Comparison of ENCODE assay signal across 23 cellular contexts in genomic region chr20:31924561-31924960, GRCh38. TPM values are rescaled to one million over a fixed set of nuclear protein-coding genes. Genes with fewer than 3 reads are reported as not detected.
DNase-seq lines count a peak whose midpoint lies in the region; ATAC-seq and TF ChIP-seq lines count a peak whose summit lies in the region.
"Had no signal": no experiment of that assay in that cellular context is flagged by ENCODE, and none has a peak within 500 bp of the region (broad histone marks: within the 10 kb centered on the region; RNA-seq: fewer than 3 reads in every experiment).

No MANE protein-coding gene starts in this region.

- H3K36me3 ChIP-seq in RWPE2 (ENCODE audit: low read depth) (no peaks in the 10 kb centered on the region), sigmoid colon (no peaks in the 10 kb centered on the region)
- H3K36me3 ChIP-seq: BLaER1 had no signal

- peaks cover 10% of the 10 kb centered on the region for H3K27me3 Mint-ChIP-seq in activated CD4-positive, alpha-beta T cell treated with anti-CD3 and anti-CD28 coated beads, Interleukin-2, amount 10 ng/mL, durations not matched to agents 24 days and 14 days

- intact Hi-C loops in activated CD4-positive, alpha-beta T cell treated with anti-CD3 and anti-CD28 coated beads, Interleukin-2, amount 10 ng/mL, durations not matched to agents 24 days and 14 days (cut with micrococcal nuclease), result no loop called here
- intact Hi-C loops in sigmoid colon (cut with DNase I), result no loop called here

- no peaks in the 10 kb centered on the region for H3K36me3 Mint-ChIP-seq in activated CD4-positive, alpha-beta T cell treated with anti-CD3 and anti-CD28 coated beads, Interleukin-2, amount 10 ng/mL, durations not matched to agents 24 days and 14 days (ENCODE audit: low read depth)
- H3K36me3 Mint-ChIP-seq: CD4-positive, CD25-positive, alpha-beta regulatory T cell; CD8-positive, alpha-beta T cell had no signal

- no peaks in the 10 kb centered on the region for H3K9me3 Mint-ChIP-seq in activated CD4-positive, alpha-beta T cell treated with anti-CD3 and anti-CD28 coated beads, Interleukin-2, amount 10 ng/mL, durations not matched to agents 24 days and 14 days
- H3K9me3 Mint-ChIP-seq: CD8-positive, alpha-beta T cell; H9 had no signal

- no peak for TF ChIP-seq POLR2A in sigmoid colon (IDR thresholded peaks at IDR 0.05)

- peaks cover 2% of the 10 kb centered on the region for H3K4me1 Mint-ChIP-seq in activated CD4-positive, alpha-beta T cell treated with anti-CD3 and anti-CD28 coated beads, Interleukin-2, amount 10 ng/mL, durations not matched to agents 24 days and 14 days
- H3K4me1 Mint-ChIP-seq: CD4-positive, CD25-positive, alpha-beta regulatory T cell had no signal

- H3K27ac Mint-ChIP-seq in activated CD4-positive, alpha-beta T cell treated with anti-CD3 and anti-CD28 coated beads, Interleukin-2, amount 10 ng/mL, durations not matched to agents 24 days and 14 days, result peak overlapping the region; percentile 14
- H3K27ac Mint-ChIP-seq: B cell; CD4-positive, CD25-positive, alpha-beta regulatory T cell; CD8-positive, alpha-beta T cell; GM23338 had no signal

- TF ChIP-seq EP300 in sigmoid colon (IDR thresholded peaks at IDR 0.05), result no peak

- no peak overlapping the region for H3K4me3 ChIP-seq in RWPE2 (ENCODE audit: severe bottlenecking)
- no peak overlapping the region for H3K4me3 ChIP-seq in sigmoid colon
- H3K4me3 ChIP-seq: BLaER1, GM12878, GM23338 had no signal

- no peak for ATAC-seq in RWPE2 (ENCODE audit: low read depth)
- ATAC-seq: CD8-positive, alpha-beta T cell; HCT116 had no signal

- H3K4me1 ChIP-seq in RWPE2 (ENCODE audit: insufficient read depth, poor library complexity, severe bottlenecking) (no peaks in the 10 kb centered on the region), sigmoid colon (no peaks in the 10 kb centered on the region)
- H3K4me1 ChIP-seq: Caco-2 had no signal

- no peak overlapping the region for H3K27ac ChIP-seq in RWPE2 (ENCODE audit: poor library complexity, severe bottlenecking)
- no peak overlapping the region for H3K27ac ChIP-seq in sigmoid colon
- H3K27ac ChIP-seq: 22Rv1, BLaER1, C4-2B had no signal

- DNase-seq in activated CD4-positive, alpha-beta T cell treated with anti-CD3 and anti-CD28 coated beads, Interleukin-2, amount 10 ng/mL, durations not matched to agents 24 days and 14 days, result no peak
- no peak for DNase-seq in activated CD4-positive, alpha-beta T cell treated with anti-CD3 and anti-CD28 coated beads, Interleukin-2, amount 50 U/mL, for 1 hour
- DNase-seq in RWPE2 (ENCODE audit: low spot score) (peak; percentile 61), sigmoid colon (peak; percentile 26), DMS153 treated with DMSO at 0.1 percent for 48 hours (lab: John Stamatoyannopoulos, UW; ENCODE audit: unreplicated experiment) (no peak), NCI-H1436 treated with DMSO at 0.1 percent for 48 hours (lab: John Stamatoyannopoulos, UW) (no peak)
- DNase-seq: Caco-2; CD4-positive, CD25-positive, alpha-beta regulatory T cell; CD8-positive, alpha-beta T cell; DMS153; DMS79; EL; GDM1; H9 had no signal

- H3K27me3 ChIP-seq in RWPE2 (ENCODE audit: insufficient read depth, poor library complexity, severe bottlenecking), result peaks cover 5% of the 10 kb centered on the region
- peaks cover 0 to 37% (median 0%) of the 10 kb centered on the region in 3 donors for H3K27me3 ChIP-seq in sigmoid colon
- H3K27me3 ChIP-seq: BLaER1 had no signal

- TF ChIP-seq CTCF in RWPE2 (IDR thresholded peaks at IDR 0.05; ENCODE audit: poor library complexity, severe bottlenecking) (no peak), sigmoid colon (IDR thresholded peaks at IDR 0.05) (no peak)

- H3K9me3 ChIP-seq in RWPE2 (ENCODE audit: severe bottlenecking) (no peaks in the 10 kb centered on the region), sigmoid colon (no peaks in the 10 kb centered on the region)
- H3K9me3 ChIP-seq: BLaER1, Caco-2 had no signal

- 91 to 94% methylated on average over 8 of the region's 8 CpGs for WGBS in sigmoid colon, 2 donors

- H3K4me3 Mint-ChIP-seq in activated CD4-positive, alpha-beta T cell treated with anti-CD3 and anti-CD28 coated beads, Interleukin-2, amount 10 ng/mL, durations not matched to agents 24 days and 14 days, result no peak overlapping the region
- H3K4me3 Mint-ChIP-seq: B cell; CD4-positive, CD25-positive, alpha-beta regulatory T cell; CD8-positive, alpha-beta T cell; GM23338; H9 had no signal

RNA-seq across cellular contexts. Expression of gene PDRG1, which starts 27.3 kb away (rescaled TPM):
- 18.2 and 19.3 TPM in 2 replicates for total RNA-seq in activated CD4-positive, alpha-beta T cell treated with anti-CD3 and anti-CD28 coated beads, Interleukin-2, amount 10 ng/mL, durations not matched to agents 24 days and 14 days
- 10 to 100 TPM in 1 of 4 donors, 1 to 10 TPM in 3; 5.0 to 13.7 (median 7.3) TPM for total RNA-seq in sigmoid colon
- polyA plus RNA-seq in sigmoid colon, result 10 to 100 TPM; 10.2 to 15.2 (median 12.3) TPM

RNA-seq across cellular contexts. Expression of gene XKR7, which starts 43.4 kb away (rescaled TPM):
- total RNA-seq in activated CD4-positive, alpha-beta T cell treated with anti-CD3 and anti-CD28 coated beads, Interleukin-2, amount 10 ng/mL, durations not matched to agents 24 days and 14 days, result not detected in 2 replicates
- total RNA-seq in sigmoid colon, result under 1 TPM in 2 of 4 donors, not detected in 2; under 0.01 to 0.14 TPM
- under 1 TPM in 1 of 3 donors, not detected in 2; 0.15 TPM for polyA plus RNA-seq in sigmoid colon
- total RNA-seq: Caco-2; CD8-positive, alpha-beta T cell; GM12878; H4 had no signal
- polyA plus RNA-seq: AG04450; CD4-positive, CD25-positive, alpha-beta regulatory T cell; GM12878 had no signal

RNA-seq across cellular contexts. Expression of gene TTLL9, which starts 54.1 kb away (rescaled TPM):
- not detected in 2 replicates for total RNA-seq in activated CD4-positive, alpha-beta T cell treated with anti-CD3 and anti-CD28 coated beads, Interleukin-2, amount 10 ng/mL, durations not matched to agents 24 days and 14 days
- total RNA-seq in sigmoid colon, result 1 to 10 TPM in 1 of 4 donors, not detected in 3; 1.1 TPM
- polyA plus RNA-seq in sigmoid colon, result under 1 TPM in 1 of 3 donors, not detected in 2; 0.15 TPM
- total RNA-seq: Caco-2; CD4-positive, CD25-positive, alpha-beta regulatory T cell; CD8-positive, alpha-beta T cell; GM23338 had no signal
- polyA plus RNA-seq: AG04450; CD4-positive, CD25-positive, alpha-beta regulatory T cell; GM23338 had no signal

RNA-seq across cellular contexts. Expression of gene DUSP15, which starts 54.2 kb away (rescaled TPM):
- total RNA-seq in activated CD4-positive, alpha-beta T cell treated with anti-CD3 and anti-CD28 coated beads, Interleukin-2, amount 10 ng/mL, durations not matched to agents 24 days and 14 days, result not detected in 2 replicates
- 1 to 10 TPM in 3 of 4 donors, not detected in 1; 1.7 to 2.6 (median 2.0) TPM for total RNA-seq in sigmoid colon
- polyA plus RNA-seq in sigmoid colon, result 1 to 10 TPM in 1 of 3 donors, under 1 TPM in 1, not detected in 1; 0.60 to 1.2 TPM
- total RNA-seq: CD4-positive, CD25-positive, alpha-beta regulatory T cell; CD8-positive, alpha-beta T cell had no signal
- polyA plus RNA-seq: AG04450; CD4-positive, CD25-positive, alpha-beta regulatory T cell had no signal

Comparison
In these comparisons a context has a peak if more than half of its experiments do, and no peak if none do; other contexts are left out.
1. DNase-seq: peak in RWPE2 (single experiment) and sigmoid colon (single experiment); none in activated CD4-positive, alpha-beta T cell treated with anti-CD3 and anti-CD28 coated beads, Interleukin-2, amount 10 ng/mL, durations not matched to agents 24 days and 14 days (single experiment), activated CD4-positive, alpha-beta T cell treated with anti-CD3 and anti-CD28 coated beads, Interleukin-2, amount 50 U/mL, for 1 hour (single experiment), DMS153 treated with DMSO at 0.1 percent for 48 hours (single experiment) and NCI-H1436 treated with DMSO at 0.1 percent for 48 hours (single experiment).